In the genomic region with DNA sequence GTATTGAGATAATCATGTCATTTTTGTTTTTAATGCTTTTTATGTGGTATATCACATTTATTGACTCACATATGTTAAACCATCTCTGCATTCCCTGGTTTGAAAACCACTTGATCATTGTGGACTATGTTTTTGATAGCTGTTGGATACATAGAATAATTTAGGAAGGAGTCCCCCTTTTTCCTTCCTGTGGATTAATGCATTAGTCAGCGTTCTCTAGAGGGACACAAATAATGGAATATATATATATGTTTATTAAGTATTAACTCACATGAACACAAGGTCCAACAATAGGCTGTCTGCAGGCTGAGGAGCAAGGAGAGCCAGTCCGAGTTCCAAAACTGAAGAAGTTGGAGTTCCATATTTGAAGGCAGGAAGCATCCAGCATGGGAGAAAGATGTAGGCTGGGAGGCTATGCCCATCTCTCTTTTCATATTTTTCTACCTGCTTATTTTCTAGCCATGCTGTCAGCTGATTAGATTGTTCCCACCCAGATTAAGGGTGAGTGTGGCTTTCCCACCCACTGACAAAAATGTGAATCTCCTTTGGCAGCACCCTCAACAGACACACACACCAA, we compare ENCODE assay signal across 27 cellular contexts.
"Had no signal": no experiment of that assay in that cellular context is flagged by ENCODE, and none has a peak within 500 bp of the region (broad histone marks: within the 10 kb centered on the region; RNA-seq: fewer than 3 reads in every experiment).

No MANE protein-coding gene starts in this region.

- DNase-seq: stimulated activated CD4-positive, alpha-beta T cell treated with anti-CD3 and anti-CD28 coated beads, Interleukin-2, amount 100 ng/mL, for 48 hours; stimulated activated CD4-positive, alpha-beta T cell treated with anti-CD3 and anti-CD28 coated beads, Interleukin-4, amount 100 ng/mL, for 1 hour; stimulated activated CD4-positive, alpha-beta T cell treated with anti-CD3 and anti-CD28 coated beads, Interleukin-4, amount 100 ng/mL, for 24 hours; stimulated activated CD4-positive, alpha-beta T cell treated with anti-CD3 and anti-CD28 coated beads, Interleukin-4, amount 100 ng/mL, for 4 hours; stimulated activated CD8-positive, alpha-beta memory T cell treated with anti-CD3 and anti-CD28 coated beads, Interleukin-4, amount 100 ng/mL, for 48 hours; stimulated activated naive B cell treated with anti-CD40 and anti-IgM and Interleukin-4, amounts not matched to agents 10 μg/mL and 1 μg/mL and 100 μg/mL, for 72 hours; stimulated activated naive CD4-positive, alpha-beta T cell; stimulated activated naive CD4-positive, alpha-beta T cell treated with Interleukin-2 at 50 U/mL for 16 hours; stimulated activated naive CD8-positive, alpha-beta T cell treated with anti-CD3 and anti-CD28 coated beads, Interleukin-15, amount 100 ng/mL, for 72 hours; stimulated activated naive CD8-positive, alpha-beta T cell treated with anti-CD3 and anti-CD28 coated beads, Interleukin-15, Interleukin-2, amounts not matched to agents 100 U/mL and 50 U/mL, for 24 hours; stomach; substantia nigra; testis; thyroid gland; tibial artery; transverse colon; trophoblast cell; upper lobe of left lung; upper lobe of right lung; uterus had no signal

- H3K4me1 ChIP-seq: stomach, suprapubic skin, testis, tibial artery, tibial nerve, transverse colon, upper lobe of left lung, upper lobe of right lung, uterus, vagina had no signal

- H3K36me3 ChIP-seq: stomach, suprapubic skin, thoracic aorta, thyroid gland, tibial artery, tibial nerve, transverse colon, upper lobe of left lung, upper lobe of right lung, uterus, vagina had no signal

- ATAC-seq: stimulated activated effector memory CD8-positive, alpha-beta T cell treated with anti-CD3 and anti-CD28 coated beads, Interleukin-12 subunit alpha, Interleukin-12 subunit beta, amount 100 ng/mL, for 72 hours; stimulated activated memory B cell treated with anti-CD40 and anti-IgM and Interleukin-4, amounts not matched to agents 10 μg/mL and 1 μg/mL and 100 μg/mL, for 72 hours; stimulated activated naive B cell treated with anti-CD40 and anti-IgM and Interleukin-4, amounts not matched to agents 10 μg/mL and 1 μg/mL and 100 μg/mL, for 72 hours; stimulated activated naive CD8-positive, alpha-beta T cell treated with anti-CD3 and anti-CD28 coated beads, Interleukin-15, amount 100 ng/mL, for 72 hours; stimulated activated naive CD8-positive, alpha-beta T cell treated with anti-CD3 and anti-CD28 coated beads, Interleukin-15, Interleukin-2, amounts not matched to agents 100 U/mL and 50 U/mL, for 24 hours; upper lobe of right lung had no signal

- FAIRE-seq: urothelium cell line had no signal

- H3K9me3 ChIP-seq: stomach, suprapubic skin, testis, thoracic aorta, thyroid gland, tibial artery, tibial nerve, transverse colon, upper lobe of left lung, upper lobe of right lung, uterus, vagina had no signal

- H3K27ac ChIP-seq: stomach, suprapubic skin, testis, thoracic aorta, thyroid gland, tibial artery, tibial nerve, transverse colon, upper lobe of left lung, upper lobe of right lung, uterus, vagina had no signal

- H3K4me3 ChIP-seq: stomach, suprapubic skin, testis, thoracic aorta, thyroid gland, tibial artery, tibial nerve, transverse colon, upper lobe of left lung, upper lobe of right lung, uterus, vagina had no signal

- H3K27me3 ChIP-seq: testis, thyroid gland, upper lobe of left lung, uterus, vagina had no signal
